18 cellular contexts compared by ENCODE assay signal in the genomic region with DNA sequence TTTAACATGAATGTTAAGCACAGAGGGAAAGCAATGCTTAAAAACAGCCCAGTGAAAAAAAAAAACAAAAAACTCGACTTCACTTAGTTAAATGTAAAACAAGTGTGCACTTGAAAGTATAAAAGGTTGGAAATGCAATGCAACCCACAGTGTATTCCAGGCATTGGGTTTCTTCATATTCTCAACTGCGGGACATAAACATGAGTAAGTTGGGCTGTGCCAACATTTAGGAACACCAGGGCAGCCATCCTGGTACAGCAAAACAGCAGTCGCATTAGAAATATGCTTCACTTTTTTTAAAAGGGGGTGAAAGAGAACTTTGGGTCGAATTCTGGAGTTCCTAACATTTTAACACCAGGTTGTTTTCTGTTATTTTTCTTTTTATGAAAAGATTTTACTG. TPM values are rescaled to one million over a fixed set of nuclear protein-coding genes. Genes with fewer than 3 reads are reported as not detected.
DNase-seq lines count a peak whose midpoint lies in the region; ATAC-seq, FAIRE-seq and TF ChIP-seq lines count a peak whose summit lies in the region.
"Had no signal": no experiment of that assay in that cellular context is flagged by ENCODE, and none has a peak within 500 bp of the region (broad histone marks: within the 10 kb centered on the region; RNA-seq: fewer than 3 reads in every experiment).

No MANE protein-coding gene starts in this region.

- TF ChIP-seq RAD21 in HepG2 (CRISPR knock-in tag; IDR thresholded peaks at IDR 0.05): no peak

- FAIRE-seq in HepG2 (lab: Jason Lieb, UNC): no peak
- FAIRE-seq: colon had no signal

- in situ Hi-C loops in HepG2 (cut with HindIII; ENCODE audit: extremely low pct_ligation_motif_present, low pct_unique_long_range_greater_than_20kb): loop anchor here (10.0 kb wide), 2 partner anchors 110 to 260 kb away; no protein-coding TSS in a partner anchor

- H3K27ac Mint-ChIP-seq in stimulated activated naive CD8-positive, alpha-beta T cell treated with anti-CD3 and anti-CD28 coated beads, Interleukin-15, amount 100 ng/mL, for 72 hours: no peak overlapping the region
- no peak overlapping the region for H3K27ac Mint-ChIP-seq in activated naive CD8-positive, alpha-beta T cell treated with anti-CD3 and anti-CD28 coated beads for 36 hours
- H3K27ac Mint-ChIP-seq: activated T-cell treated with anti-CD3 and anti-CD28 coated beads, Interleukin-2, amount 50 U/mL, for 24 hours; naive B cell had no signal

- peaks cover 10% of the 10 kb centered on the region for H3K4me1 Mint-ChIP-seq in stimulated activated naive CD8-positive, alpha-beta T cell treated with anti-CD3 and anti-CD28 coated beads, Interleukin-15, amount 100 ng/mL, for 72 hours
- H3K4me1 Mint-ChIP-seq in activated naive CD8-positive, alpha-beta T cell treated with anti-CD3 and anti-CD28 coated beads for 36 hours: peaks cover 3% of the 10 kb centered on the region

- TF ChIP-seq CTCF in HepG2 (CRISPR knock-in tag; IDR thresholded peaks at IDR 0.05): no peak

- CTCF ChIA-PET in HepG2 (lab: Yijun Ruan, JAX; ENCODE audit: low intra/inter-chr PET ratio, low total read pairs): interaction anchor here (2.5 to 2.6 kb wide), 2 partner anchors 56 to 107 kb away, joined by 19 to 20 read pairs; a partner anchor contains a TSS

- POLR2A ChIA-PET in HepG2 (lab: Yijun Ruan, JAX): interaction anchor here (1.3 to 2.9 kb wide), 6 partner anchors 17 to 56 kb away, joined by 5 to 51 read pairs (median 10); a partner anchor contains a TSS

- intact Hi-C loops in HepG2 (cut with micrococcal nuclease; ENCODE audit: unreplicated experiment): loop anchor here (2.0 kb wide), 1 partner anchor 18 kb away; no protein-coding TSS in a partner anchor

- H3K27me3 Mint-ChIP-seq in stimulated activated naive CD8-positive, alpha-beta T cell treated with anti-CD3 and anti-CD28 coated beads, Interleukin-15, amount 100 ng/mL, for 72 hours: peaks cover 49% of the 10 kb centered on the region
- peaks cover 49% of the 10 kb centered on the region for H3K27me3 Mint-ChIP-seq in activated naive CD8-positive, alpha-beta T cell treated with anti-CD3 and anti-CD28 coated beads for 36 hours

- peak overlapping the region; percentile 74 for H3K4me2 ChIP-seq in HepG2 (ENCODE audit: low read depth, low read length)

- TSS peak; percentile 66 for BruUV-seq in HepG2 (replicated peaks; lab: Mats Ljungman, UMichigan)

- no peaks in the 10 kb centered on the region for H3K36me3 Mint-ChIP-seq in activated naive CD8-positive, alpha-beta T cell treated with anti-CD3 and anti-CD28 coated beads for 36 hours
- H3K36me3 Mint-ChIP-seq: naive B cell had no signal

- H3K79me2 ChIP-seq in HepG2 (ENCODE audit: insufficient read depth, low read length): no peaks in the 10 kb centered on the region

- no peak for TF ChIP-seq EP300 in HepG2 (IDR thresholded peaks at IDR 0.05; ENCODE audit: low read depth in 2 of 2, low read length in 2 of 2)
- TF ChIP-seq EP300 in HepG2 (CRISPR knock-in tag; IDR thresholded peaks at IDR 0.05; ENCODE audit: borderline replicate concordance): no peak

- H3K27ac ChIP-seq in HepG2 (ENCODE audit: extremely low read length, insufficient read depth, low read length): no peak overlapping the region

- peaks cover 16% of the 10 kb centered on the region for H3K4me1 ChIP-seq in HepG2 (ENCODE audit: insufficient read depth, low read length)

- H3K4me3 Mint-ChIP-seq in stimulated activated naive CD8-positive, alpha-beta T cell treated with anti-CD3 and anti-CD28 coated beads, Interleukin-15, amount 100 ng/mL, for 72 hours: peak overlapping the region; percentile 84 to 89
- peak overlapping the region; percentile 59 for H3K4me3 Mint-ChIP-seq in activated naive CD8-positive, alpha-beta T cell treated with anti-CD3 and anti-CD28 coated beads for 36 hours

- no peaks in the 10 kb centered on the region for H4K20me1 ChIP-seq in HepG2 (ENCODE audit: insufficient read depth, low read length)

- H3K9me3 ChIP-seq in HepG2 (ENCODE audit: low read length): no peaks in the 10 kb centered on the region
- H3K9me3 ChIP-seq: left ventricle myocardium inferior, suprapubic skin had no signal

- TF ChIP-seq POLR2A in HepG2 (IDR thresholded peaks at IDR 0.05; ENCODE audit: insufficient read depth in 1 of 2, low read depth in 2 of 2, low read length in 2 of 2): no peak

- peak overlapping the region; percentile 13 to 82 (median 74); a peak in 3 of 6 replicates for H3K4me3 ChIP-seq in HepG2 (replicated peaks in 1 of 3; ENCODE audit: insufficient read depth in 1 of 3, low read depth in 2 of 3, low read length in 3 of 3)

- WGBS in HepG2 (ENCODE audit: low lambda C conversion rate): 51% methylated on average over 4 of the region's 4 CpGs

- no peaks in the 10 kb centered on the region for H3K9me3 Mint-ChIP-seq in stimulated activated naive CD8-positive, alpha-beta T cell treated with anti-CD3 and anti-CD28 coated beads, Interleukin-15, amount 100 ng/mL, for 72 hours
- no peaks in the 10 kb centered on the region for H3K9me3 Mint-ChIP-seq in activated naive CD8-positive, alpha-beta T cell treated with anti-CD3 and anti-CD28 coated beads for 36 hours
- H3K9me3 Mint-ChIP-seq: activated T-cell treated with anti-CD3 and anti-CD28 coated beads, Interleukin-2, amount 50 U/mL, for 24 hours; naive B cell had no signal

- ATAC-seq in stimulated activated naive CD8-positive, alpha-beta T cell treated with anti-CD3 and anti-CD28 coated beads, Interleukin-15, amount 100 ng/mL, for 72 hours: no peak
- no peak for ATAC-seq in stimulated activated naive CD8-positive, alpha-beta T cell treated with anti-CD3 and anti-CD28 coated beads, Interleukin-15, Interleukin-2, amounts not matched to agents 100 U/mL and 50 U/mL, for 24 hours
- ATAC-seq in HepG2 (no peak), HG02623 (IDR thresholded peaks at IDR 0.05; ENCODE audit: unreplicated experiment) (no peak)

- H3K27me3 ChIP-seq in HepG2 (ENCODE audit: control insufficient read depth in 1 of 2, insufficient read depth in 2 of 2, low read length in 2 of 2): no peaks in the 10 kb centered on the region
- H3K27me3 ChIP-seq: suprapubic skin had no signal

- H3K36me3 ChIP-seq in HepG2 (replicated peaks in 1 of 2; ENCODE audit: control insufficient read depth in 1 of 2, insufficient read depth in 2 of 2, low read length in 2 of 2): no peaks in the 10 kb centered on the region
- H3K36me3 ChIP-seq: left ventricle myocardium inferior, suprapubic skin had no signal

- no peak overlapping the region for H3K9ac ChIP-seq in HepG2 (ENCODE audit: insufficient read depth, low read depth, low read length)

- no peak for DNase-seq in stimulated activated naive CD8-positive, alpha-beta T cell treated with anti-CD3 and anti-CD28 coated beads, Interleukin-15, amount 100 ng/mL, for 72 hours
- DNase-seq in stimulated activated naive CD8-positive, alpha-beta T cell treated with anti-CD3 and anti-CD28 coated beads, Interleukin-15, Interleukin-2, amounts not matched to agents 100 U/mL and 50 U/mL, for 24 hours: no peak
- DNase-seq in activated naive CD8-positive, alpha-beta T cell treated with anti-CD3 and anti-CD28 coated beads for 36 hours: no peak
- DNase-seq in HepG2 (ENCODE audit: low spot score) (no peak), GF-D8 (lab: John Stamatoyannopoulos, UW) (no peak), dedifferentiated amniotic fluid mesenchymal stem cell (ENCODE audit: extremely low spot score) (no peak), RPMI8226 (no peak)
- DNase-seq: activated T-cell treated with anti-CD3 and anti-CD28 coated beads, Interleukin-2, amount 50 U/mL, for 24 hours; amniotic stem cell; COR-L47; GDM1; left ventricle myocardium inferior; naive B cell; NCI-H1694 treated with DMSO at 0.1 percent for 48 hours; NCI-H510A treated with DMSO at 0.1 percent for 48 hours had no signal

- no peak overlapping the region for H2AFZ ChIP-seq in HepG2 (ENCODE audit: low read length)

RNA-seq across cellular contexts. Expression of a gene that starts 0.9 kb away (rescaled TPM):
- 1 to 10 TPM; 2.0 to 2.4 TPM for total RNA-seq in activated naive CD8-positive, alpha-beta T cell treated with anti-CD3 and anti-CD28 coated beads for 36 hours
- total RNA-seq in HepG2 (2016; rRNA removed; fragmentation: Illumina TruSeq; extraction: Trizol): 17.3 and 24.2 TPM in 2 replicates
- 5.6 and 6.9 TPM in 2 replicates for total RNA-seq in HepG2 (2016; cell fraction: cytosol; rRNA removed; fragmentation: Illumina TruSeq; extraction: Trizol; ENCODE audit: low read depth)
- total RNA-seq in HepG2 (2016; cell fraction: insoluble cytoplasmic fraction; rRNA removed; fragmentation: Illumina TruSeq; extraction: Trizol): 17.3 and 24.0 TPM in 2 replicates
- 6.2 and 7.4 TPM in 2 replicates for total RNA-seq in HepG2 (2016; cell fraction: membrane; rRNA removed; fragmentation: Illumina TruSeq; extraction: Trizol)
- 20.3 and 22.1 TPM in 2 replicates for total RNA-seq in HepG2 (2016; cell fraction: nucleus; rRNA removed; fragmentation: Illumina TruSeq; extraction: Trizol)
- 22.2 and 23.2 TPM in 2 replicates for polyA plus RNA-seq in HepG2 (2011; rRNA removed)
- 11.0 and 22.5 TPM in 2 replicates for polyA plus RNA-seq in HepG2 (2011; cell fraction: cytosol; rRNA removed)
- polyA plus RNA-seq in HepG2 (2011; cell fraction: nucleus; rRNA removed): 6.9 and 11.7 TPM in 2 replicates
- polyA plus RNA-seq in HepG2 (2012): 23.5 and 39.3 TPM in 2 replicates
- 3.9 and 4.2 TPM in 2 replicates for polyA plus RNA-seq in HepG2 (2016; cell fraction: cytosol; fragmentation: Illumina TruSeq; extraction: Trizol; ENCODE audit: low read depth)
- polyA plus RNA-seq in HepG2 (2016; cell fraction: insoluble cytoplasmic fraction; fragmentation: Illumina TruSeq; extraction: Trizol; ENCODE audit: low read depth): 15.0 and 16.3 TPM in 2 replicates
- polyA plus RNA-seq in HepG2 (2016; cell fraction: membrane; fragmentation: Illumina TruSeq; extraction: Trizol; ENCODE audit: low read depth): 4.1 and 5.3 TPM in 2 replicates
- 32.3 and 34.0 TPM in 2 replicates for polyA plus RNA-seq in HepG2 (2016; cell fraction: nucleus; fragmentation: Illumina TruSeq; extraction: Trizol; ENCODE audit: insufficient read depth, low read depth)
- 3.2 TPM in 1 of 2 replicates, not detected in the other for polyA minus RNA-seq in HepG2 (2011; rRNA and poly(A)+ RNA removed; ENCODE audit: low replicate concordance)
- polyA minus RNA-seq in HepG2 (2011; cell fraction: cytosol; rRNA and poly(A)+ RNA removed): 6.7 and 7.2 TPM in 2 replicates
- 6.3 and 13.8 TPM in 2 replicates for polyA minus RNA-seq in HepG2 (2011; cell fraction: nucleus; rRNA and poly(A)+ RNA removed)

RNA-seq across cellular contexts. Expression of a gene that starts 56.3 kb away (rescaled TPM):
- total RNA-seq in activated naive CD8-positive, alpha-beta T cell treated with anti-CD3 and anti-CD28 coated beads for 36 hours: not detected
- 3.5 and 4.3 TPM in 2 replicates for total RNA-seq in HepG2 (2016; rRNA removed; fragmentation: Illumina TruSeq; extraction: Trizol)
- total RNA-seq in HepG2 (2016; cell fraction: cytosol; rRNA removed; fragmentation: Illumina TruSeq; extraction: Trizol; ENCODE audit: low read depth): 0.61 and 0.62 TPM in 2 replicates
- 2.5 and 4.6 TPM in 2 replicates for total RNA-seq in HepG2 (2016; cell fraction: insoluble cytoplasmic fraction; rRNA removed; fragmentation: Illumina TruSeq; extraction: Trizol)
- 1.3 and 1.4 TPM in 2 replicates for total RNA-seq in HepG2 (2016; cell fraction: membrane; rRNA removed; fragmentation: Illumina TruSeq; extraction: Trizol)
- 7.7 and 8.2 TPM in 2 replicates for total RNA-seq in HepG2 (2016; cell fraction: nucleus; rRNA removed; fragmentation: Illumina TruSeq; extraction: Trizol)
- 4.4 and 4.5 TPM in 2 replicates for polyA plus RNA-seq in HepG2 (2011; rRNA removed)
- polyA plus RNA-seq in HepG2 (2011; cell fraction: cytosol; rRNA removed): 1.2 and 2.6 TPM in 2 replicates
- polyA plus RNA-seq in HepG2 (2011; cell fraction: nucleus; rRNA removed): 3.6 and 6.6 TPM in 2 replicates
- 3.1 and 8.3 TPM in 2 replicates for polyA plus RNA-seq in HepG2 (2012)
- polyA plus RNA-seq in HepG2 (2016; cell fraction: cytosol; fragmentation: Illumina TruSeq; extraction: Trizol; ENCODE audit: low read depth): 0.43 and 0.48 TPM in 2 replicates
- polyA plus RNA-seq in HepG2 (2016; cell fraction: insoluble cytoplasmic fraction; fragmentation: Illumina TruSeq; extraction: Trizol; ENCODE audit: low read depth): 1.3 and 1.6 TPM in 2 replicates
- polyA plus RNA-seq in HepG2 (2016; cell fraction: membrane; fragmentation: Illumina TruSeq; extraction: Trizol; ENCODE audit: low read depth): 0.32 and 0.36 TPM in 2 replicates
- 6.7 TPM in 2 replicates for polyA plus RNA-seq in HepG2 (2016; cell fraction: nucleus; fragmentation: Illumina TruSeq; extraction: Trizol; ENCODE audit: insufficient read depth, low read depth)
- polyA minus RNA-seq in HepG2 (2011; rRNA and poly(A)+ RNA removed; ENCODE audit: low replicate concordance): 3.0 TPM in 1 of 2 replicates, not detected in the other
- polyA minus RNA-seq in HepG2 (2011; cell fraction: cytosol; rRNA and poly(A)+ RNA removed): 4.0 and 6.4 TPM in 2 replicates
- 13.1 and 20.3 TPM in 2 replicates for polyA minus RNA-seq in HepG2 (2011; cell fraction: nucleus; rRNA and poly(A)+ RNA removed)
